Comparison of ENCODE assay signal across 1 cellular context in genomic region chr2:159612255-159612901, GRCh38.
TF ChIP-seq lines count a peak whose summit lies in the region.

No MANE protein-coding gene starts in this region.

TF ChIP-seq in K562, 482 proteins besides CTCF, POLR2A, EP300 and RAD21 (continued from another document):
- TF ChIP-seq CHAMP1 (IDR thresholded peaks at IDR 0.05) (no peak), TFAM (CRISPR knock-in tag; conservative IDR thresholded peaks at IDR 0.05) (no peak), MTA1 (IDR thresholded peaks at IDR 0.05; ENCODE audit: borderline replicate concordance) (no peak), KAT2B (IDR thresholded peaks at IDR 0.05; ENCODE audit: low read depth, low read length) (no peak), NFRKB (IDR thresholded peaks at IDR 0.05; ENCODE audit: low read depth) (peak; percentile 48; the same call in 1 of the 2 replicates), ZNF133 (CRISPR knock-in tag; IDR thresholded peaks at IDR 0.05) (no peak), SOX6 (IDR thresholded peaks at IDR 0.05) (peak; percentile 29), ZNF764 (CRISPR knock-in tag; IDR thresholded peaks at IDR 0.05; ENCODE audit: low read depth) (no peak), YY1 (IDR thresholded peaks at IDR 0.05; ENCODE audit: borderline replicate concordance in 1 of 3, control insufficient read depth in 1 of 3, extremely low read depth in 1 of 3, insufficient read depth in 3 of 3, insufficient read length in 1 of 3, insufficient replicate concordance in 2 of 3, low read depth in 1 of 3, low read length in 2 of 3) (peak in 1 of 3 experiments; percentile 54), JUND (IDR thresholded peaks at IDR 0.05; ENCODE audit: borderline replicate concordance, low read depth, low read length) (peak; percentile 6; the same call in 1 of the 2 replicates), JUND (tag; IDR thresholded peaks at IDR 0.05; ENCODE audit: borderline replicate concordance, low read depth, low read length) (no peak), C11orf30 (IDR thresholded peaks at IDR 0.05; ENCODE audit: low read depth) (0 out of 2 replicates have a peak, but pooled peaks have one; percentile 11), FOXO4 (CRISPR knock-in tag; IDR thresholded peaks at IDR 0.05) (no peak), HNRNPK (IDR thresholded peaks at IDR 0.05; ENCODE audit: low read depth, low read length, poor library complexity, severe bottlenecking) (no peak), EHMT2 (IDR thresholded peaks at IDR 0.05) (peak; percentile 23; the same call in 1 of the 2 replicates), BCL6 (CRISPR knock-in tag; IDR thresholded peaks at IDR 0.05) (no peak), MAFG (tag; conservative IDR thresholded peaks at IDR 0.05) (0 out of 2 replicates have a peak, but pooled peaks have one; percentile 33), STAT6 (CRISPR knock-in tag; IDR thresholded peaks at IDR 0.05) (no peak), KLF13 (tag; IDR thresholded peaks at IDR 0.05; ENCODE audit: borderline replicate concordance, low read depth) (no peak), PHF21A (IDR thresholded peaks at IDR 0.05; ENCODE audit: borderline replicate concordance, low read depth) (no peak), HMG20A (CRISPR knock-in tag; conservative IDR thresholded peaks at IDR 0.05) (no peak)
TF ChIP-seq in K562: peak in this region for 20.
